Comparison of ENCODE assay signal across 11 cellular contexts in the genomic region with DNA sequence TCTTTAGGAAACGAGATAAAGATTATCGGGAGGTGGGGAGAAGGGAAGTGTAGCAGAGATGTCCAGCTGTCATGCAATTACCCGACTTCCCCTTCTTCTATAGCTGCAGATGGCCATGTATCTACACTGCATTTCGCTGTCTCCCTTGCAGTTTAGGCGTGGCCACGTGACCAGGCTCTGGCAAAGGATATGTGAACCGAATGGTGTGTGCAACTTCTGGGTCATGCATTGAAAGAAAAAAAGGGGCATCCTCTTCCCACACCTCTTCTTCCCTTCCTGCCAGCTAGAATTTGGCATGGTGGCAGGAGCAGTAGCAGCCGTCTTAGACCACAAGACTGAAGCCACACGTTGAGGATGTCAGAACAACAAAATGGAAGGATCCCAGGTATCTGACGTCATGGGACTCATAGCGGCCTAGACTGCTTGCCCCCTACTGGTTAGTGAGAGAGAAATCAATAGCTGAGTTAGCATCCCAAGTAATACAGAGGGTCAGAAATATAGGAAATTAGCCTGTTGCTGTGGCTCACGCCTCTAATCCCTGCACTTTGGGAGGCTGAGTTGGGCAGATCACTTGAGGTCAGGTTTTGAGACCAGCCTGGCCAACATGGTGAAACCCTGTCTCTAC. TPM values are rescaled to one million over a fixed set of nuclear protein-coding genes. Genes with fewer than 3 reads are reported as not detected.
DNase-seq lines count a peak whose midpoint lies in the region; ATAC-seq and TF ChIP-seq lines count a peak whose summit lies in the region.
"Had no signal": no experiment of that assay in that cellular context is flagged by ENCODE, and none has a peak within 500 bp of the region (broad histone marks: within the 10 kb centered on the region; RNA-seq: fewer than 3 reads in every experiment).

No MANE protein-coding gene starts in this region.

- no peaks in the 10 kb centered on the region for H3F3A ChIP-seq in SK-N-SH (replicated peaks; ENCODE audit: insufficient read depth)

- H3K4me1 ChIP-seq in Karpas-422 (ENCODE audit: low read length) (peaks cover 8% of the 10 kb centered on the region), SK-N-SH (ENCODE audit: control insufficient read depth in 1 of 2, insufficient read depth in 2 of 2, low read depth in 1 of 2, low read length in 1 of 2) (no peaks in the 10 kb centered on the region; a peak in 1 of 4 replicates)

- ATAC-seq in GM18498 (IDR thresholded peaks at IDR 0.05; ENCODE audit: unreplicated experiment): no peak

- POLR2A ChIA-PET in SK-N-SH (lab: Yijun Ruan, JAX): no interaction called here

- H3K4me2 ChIP-seq in Karpas-422 (ENCODE audit: low read depth, low read length, poor library complexity, severe bottlenecking) (no peak overlapping the region), SK-N-SH (no peak overlapping the region)

- peak; percentile 27; the same call in 1 of the 2 replicates for TF ChIP-seq CTCF in SK-N-SH (IDR thresholded peaks at IDR 0.05)

- TF ChIP-seq EP300 in SK-N-SH (IDR thresholded peaks at IDR 0.05; ENCODE audit: borderline replicate concordance in 1 of 2, low read depth in 1 of 2, low read length in 1 of 2): no peak

- H3K9ac ChIP-seq in Karpas-422 (ENCODE audit: low read length): no peak overlapping the region
- H3K9ac ChIP-seq in SK-N-SH: no peak overlapping the region

- CTCF ChIA-PET in SK-N-SH (lab: Yijun Ruan, JAX): interaction anchor here (0.5 to 3.9 kb wide), 10 partner anchors 8 to 1064 kb away, joined by 3 to 15 read pairs (median 3); no protein-coding TSS in a partner anchor

- H3K79me2 ChIP-seq in Karpas-422 (ENCODE audit: low read length) (no peaks in the 10 kb centered on the region), SK-N-SH (ENCODE audit: insufficient read depth) (no peaks in the 10 kb centered on the region)

- no peak for TF ChIP-seq RAD21 in SK-N-SH (IDR thresholded peaks at IDR 0.05; ENCODE audit: low read length)

- H2AFZ ChIP-seq in Karpas-422 (ENCODE audit: low read length) (no peak overlapping the region), SK-N-SH (ENCODE audit: low read depth) (no peak overlapping the region)

- peaks cover 3% of the 10 kb centered on the region for H3K27me3 ChIP-seq in Karpas-422 (ENCODE audit: low read length)
- peaks cover 17% of the 10 kb centered on the region; the same call in 1 of the 2 replicates for H3K27me3 ChIP-seq in SK-N-SH (ENCODE audit: insufficient read depth)

- H3K9me3 ChIP-seq in Karpas-422 (ENCODE audit: low read length) (no peaks in the 10 kb centered on the region), SK-N-SH (no peaks in the 10 kb centered on the region)
- H3K9me3 ChIP-seq: esophagus muscularis mucosa had no signal

- H4K20me1 ChIP-seq in Karpas-422 (ENCODE audit: insufficient read depth, low read depth, low read length) (no peaks in the 10 kb centered on the region), SK-N-SH (ENCODE audit: insufficient read depth) (no peaks in the 10 kb centered on the region)

- H3K27ac ChIP-seq in Karpas-422 (ENCODE audit: low read length) (no peak overlapping the region), SK-N-SH (ENCODE audit: low read depth in 2 of 2, low read length in 1 of 2) (no peak overlapping the region)
- H3K27ac ChIP-seq: esophagus muscularis mucosa had no signal

- peak; percentile 81 for DNase-seq in DMS 273 treated with DMSO at 0.1 percent for 48 hours (lab: John Stamatoyannopoulos, UW)
- peak; percentile 81 for DNase-seq in Karpas-422
- no peak for DNase-seq in SK-N-SH
- peak; percentile 47 for DNase-seq in iPS-NIHi7 (ENCODE audit: extremely low spot score)
- no peak for DNase-seq in hippocampal formation (lab: John Stamatoyannopoulos, UW)
- DNase-seq in NCI-H128 (lab: John Stamatoyannopoulos, UW; ENCODE audit: unreplicated experiment): no peak
- no peak for DNase-seq in central memory CD4-positive, alpha-beta T cell
- DNase-seq: activated CD8-positive, alpha-beta memory T cell treated with anti-CD3 and anti-CD28 coated beads, Interleukin-2, amount 50 U/mL, for 48 hours; NCI-H446 treated with DMSO at 0.1 percent for 48 hours had no signal

- no peaks in the 10 kb centered on the region for H3K36me3 ChIP-seq in Karpas-422 (ENCODE audit: insufficient read depth, low read length)
- H3K36me3 ChIP-seq in SK-N-SH (replicated peaks in 1 of 2; ENCODE audit: control insufficient read depth in 1 of 2, insufficient read depth in 2 of 2, low read length in 1 of 2): no peaks in the 10 kb centered on the region
- H3K36me3 ChIP-seq: esophagus muscularis mucosa had no signal

- H3K9me2 ChIP-seq in Karpas-422 (replicated peaks; ENCODE audit: insufficient read depth, low read length): no peaks in the 10 kb centered on the region
- no peaks in the 10 kb centered on the region for H3K9me2 ChIP-seq in SK-N-SH

- H3K4me3 ChIP-seq in Karpas-422 (ENCODE audit: low read length) (no peak overlapping the region), SK-N-SH (ENCODE audit: low read depth in 2 of 2, low read length in 1 of 2) (no peak overlapping the region)
- H3K4me3 ChIP-seq: esophagus muscularis mucosa had no signal

- WGBS in SK-N-SH (ENCODE audit: low lambda C conversion rate): 54% methylated on average over 12 of the region's 12 CpGs

TF ChIP-seq in SK-N-SH, 30 proteins besides CTCF, POLR2A, EP300 and RAD21:
- TF ChIP-seq RFX5 (IDR thresholded peaks at IDR 0.05; ENCODE audit: low read length): no peak
- TF ChIP-seq YY1 (IDR thresholded peaks at IDR 0.05; ENCODE audit: low read depth): no peak
- TF ChIP-seq NFIC (IDR thresholded peaks at IDR 0.05; ENCODE audit: borderline replicate concordance): no peak
- no peak for TF ChIP-seq TCF12 (IDR thresholded peaks at IDR 0.05)
- no peak for TF ChIP-seq RCOR1 (IDR thresholded peaks at IDR 0.05; ENCODE audit: low read length)
- no peak for TF ChIP-seq GATA2 (CRISPR knock-in tag; IDR thresholded peaks at IDR 0.05)
- no peak for TF ChIP-seq FOXJ3 (CRISPR knock-in tag; IDR thresholded peaks at IDR 0.05)
- no peak for TF ChIP-seq FOXM1 (IDR thresholded peaks at IDR 0.05; ENCODE audit: low read depth)
- TF ChIP-seq RXRA (IDR thresholded peaks at IDR 0.05; ENCODE audit: borderline replicate concordance, low read depth): no peak
- TF ChIP-seq IRF3 (IDR thresholded peaks at IDR 0.05; ENCODE audit: low read depth, low read length): no peak
- TF ChIP-seq TAF1 (IDR thresholded peaks at IDR 0.05; ENCODE audit: borderline replicate concordance, low read depth, low read length): no peak
- no peak for TF ChIP-seq REST (IDR thresholded peaks at IDR 0.05; ENCODE audit: low read depth, low read length)
- TF ChIP-seq POLR2AphosphoS5 (IDR thresholded peaks at IDR 0.05; ENCODE audit: low read depth, low read length): no peak
- TF ChIP-seq FOSL2 (IDR thresholded peaks at IDR 0.05; ENCODE audit: borderline replicate concordance, low read depth): no peak
- TF ChIP-seq SMC3 (IDR thresholded peaks at IDR 0.05; ENCODE audit: low read depth, low read length): no peak

RNA-seq across cellular contexts. Expression of gene TCF15, which starts 32.8 kb away (rescaled TPM):
- not detected in 2 replicates for total RNA-seq in Karpas-422 (2014; rRNA removed; shearing (Covaris generic); ENCODE audit: low replicate concordance)
- polyA plus RNA-seq in SK-N-SH (2012; rRNA removed): 0.15 TPM in 1 of 2 replicates, not detected in the other
- 0.04 and 0.13 TPM in 2 replicates for polyA plus RNA-seq in SK-N-SH (2012; cell fraction: cytosol; rRNA removed)
- polyA plus RNA-seq in SK-N-SH (2012; cell fraction: nucleus; rRNA removed): 0.04 TPM in 1 of 2 replicates, not detected in the other

RNA-seq across cellular contexts. Expression of gene CSNK2A1, which starts 33.7 kb away (rescaled TPM):
- total RNA-seq in Karpas-422 (2014; rRNA removed; shearing (Covaris generic); ENCODE audit: low replicate concordance): 91.3 and 148 TPM in 2 replicates
- polyA plus RNA-seq in SK-N-SH (2012; rRNA removed): 61.9 and 71.4 TPM in 2 replicates
- polyA plus RNA-seq in SK-N-SH (2012; cell fraction: cytosol; rRNA removed): 69.0 and 79.0 TPM in 2 replicates
- 53.1 and 66.8 TPM in 2 replicates for polyA plus RNA-seq in SK-N-SH (2012; cell fraction: nucleus; rRNA removed)

Comparison
In these comparisons a context has a peak if more than half of its experiments do, and no peak if none do; other contexts are left out.
1. DNase-seq: peak in DMS 273 treated with DMSO at 0.1 percent for 48 hours (single experiment), Karpas-422 (single experiment) and iPS-NIHi7 (single experiment); none in SK-N-SH (single experiment), hippocampal formation (0 of 2), NCI-H128 (single experiment) and central memory CD4-positive, alpha-beta T cell (single experiment).